ENCODE assay signal across 9 cellular contexts in the genomic region with DNA sequence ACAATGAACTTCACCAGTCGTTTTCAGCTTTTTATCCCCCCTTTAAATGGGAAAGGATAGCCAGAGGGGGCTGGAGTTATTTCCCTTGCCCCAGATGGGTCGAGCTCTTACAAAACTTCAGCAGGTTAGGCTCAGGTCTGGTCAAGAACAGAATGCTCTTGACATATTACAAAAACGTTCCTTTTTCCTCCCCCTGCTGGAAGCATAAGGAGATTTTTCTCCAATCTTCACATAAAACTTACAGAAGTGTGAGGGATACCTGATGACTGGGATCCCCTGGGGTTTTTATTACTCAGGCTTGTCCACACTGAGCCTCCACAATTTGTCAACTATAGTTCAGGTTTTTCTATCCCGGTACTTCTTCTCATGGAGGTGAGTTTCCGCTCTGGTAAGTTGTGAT.
DNase-seq lines count a peak whose midpoint lies in the region; ATAC-seq and TF ChIP-seq lines count a peak whose summit lies in the region.
"Had no signal": no experiment of that assay in that cellular context is flagged by ENCODE, and none has a peak within 500 bp of the region (broad histone marks: within the 10 kb centered on the region; RNA-seq: fewer than 3 reads in every experiment).

No MANE protein-coding gene starts in this region.

- DNase-seq in ACHN: peak; percentile 38
- peak; percentile 37 for DNase-seq in GM12865 (ENCODE audit: low read depth)
- peak; percentile 39 for DNase-seq in RKO (ENCODE audit: low spot score)
- DNase-seq in foreskin fibroblast: peak; percentile 11 to 23
- DNase-seq in NCI-H526 (lab: John Stamatoyannopoulos, UW): no peak
- DNase-seq in effector CD4-positive, alpha-beta T cell: no peak
- DNase-seq: dorsolateral prefrontal cortex had no signal

- in situ Hi-C loops in ACHN (cut with HindIII; ENCODE audit: low pct_ligation_motif_present, low pct_unique_long_range_greater_than_20kb, low sequenced_read_pairs): no loop called here

- peak; percentile 10 for TF ChIP-seq CTCF in GM12865 (IDR thresholded peaks at IDR 0.05; ENCODE audit: insufficient read depth, low read depth, low read length, missing control alignments)
- peak; percentile 18 for TF ChIP-seq CTCF in foreskin fibroblast (IDR thresholded peaks at IDR 0.05; ENCODE audit: low read depth, low read length)

- H3K4me3 ChIP-seq in GM12865 (ENCODE audit: low read depth, low read length): no peak overlapping the region
- H3K4me3 ChIP-seq in foreskin fibroblast (ENCODE audit: low read depth in 1 of 2, low read length in 2 of 2): no peak overlapping the region
- H3K4me3 ChIP-seq: dorsolateral prefrontal cortex had no signal

- ATAC-seq in HG03342 (IDR thresholded peaks at IDR 0.05; ENCODE audit: unreplicated experiment): no peak
- no peak for ATAC-seq in GM21825 (IDR thresholded peaks at IDR 0.05; ENCODE audit: unreplicated experiment)

Comparison
In these comparisons a context has a peak if more than half of its experiments do, and no peak if none do; other contexts are left out.
1. DNase-seq: peak in ACHN (single experiment), GM12865 (single experiment), RKO (single experiment) and foreskin fibroblast (2 of 2); none in NCI-H526 (0 of 2) and effector CD4-positive, alpha-beta T cell (single experiment).